ENCODE assay signal across 1 cellular context in genomic region chr20:50373674-50374286, GRCh38.
TF ChIP-seq lines count a peak whose summit lies in the region.

No MANE protein-coding gene starts in this region.

TF ChIP-seq in HEK293, 187 proteins besides CTCF, POLR2A, EP300 and RAD21 (continued from another document):
- TF ChIP-seq GLIS1 (tag by site-specific recombination; IDR thresholded peaks at IDR 0.05) (0 out of 2 replicates have a peak, but pooled peaks have one; percentile 28), KLF1 (tag by site-specific recombination; IDR thresholded peaks at IDR 0.05) (peak; percentile 43; the same call in 1 of the 2 replicates), OSR2 (tag by site-specific recombination; IDR thresholded peaks at IDR 0.05) (peak; percentile 46; the same call in 1 of the 2 replicates), ZNF16 (tag by site-specific recombination; IDR thresholded peaks at IDR 0.05; ENCODE audit: low read depth) (no peak)
